ENCODE assay signal across 1 cellular context in genomic region chr22:20116951-20117645, GRCh38.
TF ChIP-seq lines count a peak whose summit lies in the region.

Gene TRMT2A (minus strand): TSS chr22:20117226. CDS start chr22:20116906, 320 bp downstream.

TF ChIP-seq in K562, 482 proteins besides CTCF, POLR2A, EP300 and RAD21 (continued from another document and continues in another):
- no peak for TF ChIP-seq ZBTB26 (CRISPR knock-in tag; IDR thresholded peaks at IDR 0.05)
- no peak; the same call in 1 of the 2 replicates for TF ChIP-seq GABPB2 (CRISPR knock-in tag; conservative IDR thresholded peaks at IDR 0.05)
- TF ChIP-seq CBX3 (IDR thresholded peaks at IDR 0.05; ENCODE audit: borderline replicate concordance in 1 of 2, low read length in 2 of 2), result peak in 1 of 2 experiments; percentile 94; a peak in 2 of 3 replicates
- no peak for TF ChIP-seq CBX1 (IDR thresholded peaks at IDR 0.05; ENCODE audit: low read depth)
- TF ChIP-seq FOXP1 (CRISPR knock-in tag; IDR thresholded peaks at IDR 0.05), result no peak
- no peak for TF ChIP-seq ZNF77 (CRISPR knock-in tag; IDR thresholded peaks at IDR 0.05)
- no peak for TF ChIP-seq MCM3 (IDR thresholded peaks at IDR 0.05)
- TF ChIP-seq BRF2 (IDR thresholded peaks at IDR 0.05; ENCODE audit: borderline replicate concordance, insufficient read depth, insufficient read length), result no peak
- TF ChIP-seq ZKSCAN8 (CRISPR knock-in tag; IDR thresholded peaks at IDR 0.05), result no peak
- TF ChIP-seq GMEB1 (CRISPR knock-in tag; IDR thresholded peaks at IDR 0.05), result peak; percentile 98
- no peak for TF ChIP-seq ZBED1 (IDR thresholded peaks at IDR 0.05)
- no peak for TF ChIP-seq EWSR1 (IDR thresholded peaks at IDR 0.05; ENCODE audit: borderline replicate concordance, low read depth, partially characterized antibody)
- no peak for TF ChIP-seq ZNF586 (CRISPR knock-in tag; conservative IDR thresholded peaks at IDR 0.05)
- TF ChIP-seq DNMT1 (IDR thresholded peaks at IDR 0.05), result no peak
- no peak for TF ChIP-seq MED1 (CRISPR knock-in tag; IDR thresholded peaks at IDR 0.05; ENCODE audit: borderline replicate concordance)
- peak; percentile 91 for TF ChIP-seq ARID3A (IDR thresholded peaks at IDR 0.05; ENCODE audit: borderline replicate concordance, low read depth, low read length)
- TF ChIP-seq THRA (IDR thresholded peaks at IDR 0.05), result no peak
- TF ChIP-seq MEIS2 (IDR thresholded peaks at IDR 0.05; ENCODE audit: partially characterized antibody), result no peak
- no peak for TF ChIP-seq TCF3 (CRISPR knock-in tag; IDR thresholded peaks at IDR 0.05)
- TF ChIP-seq ZFP30 (CRISPR knock-in tag; IDR thresholded peaks at IDR 0.05; ENCODE audit: borderline replicate concordance), result no peak
- no peak for TF ChIP-seq CBFA2T3 (IDR thresholded peaks at IDR 0.05)
- TF ChIP-seq ZNF282 (CRISPR knock-in tag; IDR thresholded peaks at IDR 0.05), result no peak
- peak; percentile 64; the same call in 1 of the 2 replicates for TF ChIP-seq ZNF239 (CRISPR knock-in tag; IDR thresholded peaks at IDR 0.05)
- TF ChIP-seq ZNF449 (CRISPR knock-in tag; IDR thresholded peaks at IDR 0.05), result no peak
- TF ChIP-seq DEAF1 (CRISPR knock-in tag; IDR thresholded peaks at IDR 0.05), result no peak; the same call in 1 of the 2 replicates
- TF ChIP-seq NCOR1 (IDR thresholded peaks at IDR 0.05), result no peak
- peak; percentile 74 for TF ChIP-seq CHD2 (IDR thresholded peaks at IDR 0.05; ENCODE audit: low read depth, low read length)
- peak; percentile 79; the same call in 1 of the 2 replicates for TF ChIP-seq HOXB6 (CRISPR knock-in tag; IDR thresholded peaks at IDR 0.05; ENCODE audit: borderline replicate concordance)
- TF ChIP-seq PTBP1 (IDR thresholded peaks at IDR 0.05; ENCODE audit: low read depth, low read length), result peak; percentile 81
- no peak for TF ChIP-seq MCM7 (IDR thresholded peaks at IDR 0.05)
- TF ChIP-seq KAT7 (CRISPR knock-in tag; IDR thresholded peaks at IDR 0.05; ENCODE audit: borderline replicate concordance), result no peak
- peak; percentile 98 for TF ChIP-seq ZNF764 (CRISPR knock-in tag; IDR thresholded peaks at IDR 0.05; ENCODE audit: low read depth)
- peak; percentile 99 for TF ChIP-seq HMGXB4 (CRISPR knock-in tag; IDR thresholded peaks at IDR 0.05)
- no peak for TF ChIP-seq TFAP4 (CRISPR knock-in tag; IDR thresholded peaks at IDR 0.05; ENCODE audit: borderline replicate concordance)
- TF ChIP-seq NELFE (IDR thresholded peaks at IDR 0.05; ENCODE audit: insufficient read depth, insufficient read length), result no peak
- TF ChIP-seq ZNF507 (tag; conservative IDR thresholded peaks at IDR 0.05), result no peak
- no peak; the same call in 1 of the 2 replicates for TF ChIP-seq SMARCC2 (IDR thresholded peaks at IDR 0.05; ENCODE audit: low read depth)
- no peak for TF ChIP-seq KLF10 (CRISPR knock-in tag; IDR thresholded peaks at IDR 0.05)
- peak; percentile 98 for TF ChIP-seq ZBTB9 (CRISPR knock-in tag; IDR thresholded peaks at IDR 0.05)
- TF ChIP-seq NFATC3 (IDR thresholded peaks at IDR 0.05), result no peak
- no peak for TF ChIP-seq CCAR2 (IDR thresholded peaks at IDR 0.05; ENCODE audit: low read depth, low read length)
- no peak for TF ChIP-seq BRCA1 (IDR thresholded peaks at IDR 0.05)
- no peak for TF ChIP-seq BRCA1 (CRISPR knock-in tag; IDR thresholded peaks at IDR 0.05)
- TF ChIP-seq SRSF7 (optimal IDR thresholded peaks at IDR 0.05; ENCODE audit: low read depth, low read length), result no peak
- no peak for TF ChIP-seq DLX4 (CRISPR knock-in tag; IDR thresholded peaks at IDR 0.05)
- no peak for TF ChIP-seq ZNF3 (CRISPR knock-in tag; IDR thresholded peaks at IDR 0.05)
- TF ChIP-seq POLR2H (tag; IDR thresholded peaks at IDR 0.05; ENCODE audit: low read depth), result no peak
- peak; percentile 15; the same call in 1 of the 2 replicates for TF ChIP-seq NR4A1 (CRISPR knock-in tag; IDR thresholded peaks at IDR 0.05)
- peak; percentile 97 for TF ChIP-seq NR4A1 (tag; IDR thresholded peaks at IDR 0.05)
- no peak for TF ChIP-seq MIER1 (IDR thresholded peaks at IDR 0.05; ENCODE audit: low read depth)
- TF ChIP-seq TSC22D4 (tag; IDR thresholded peaks at IDR 0.05), result no peak
- TF ChIP-seq DDX20 (tag; IDR thresholded peaks at IDR 0.05; ENCODE audit: low read depth), result no peak
- TF ChIP-seq TGIF2 (CRISPR knock-in tag; IDR thresholded peaks at IDR 0.05), result no peak
- TF ChIP-seq ZNF253 (CRISPR knock-in tag; conservative IDR thresholded peaks at IDR 0.05), result no peak
- TF ChIP-seq NR3C1 (CRISPR knock-in tag; IDR thresholded peaks at IDR 0.05), result no peak
- no peak for TF ChIP-seq ZBTB8A (IDR thresholded peaks at IDR 0.05; ENCODE audit: partially characterized antibody)
- no peak for TF ChIP-seq PHB2 (IDR thresholded peaks at IDR 0.05; ENCODE audit: low read depth)
- peak; percentile 87 for TF ChIP-seq TRIM28 (IDR thresholded peaks at IDR 0.05)
- TF ChIP-seq CEBPB (tag; IDR thresholded peaks at IDR 0.05), result no peak
- no peak for TF ChIP-seq PRPF4 (IDR thresholded peaks at IDR 0.05; ENCODE audit: insufficient read depth, low read depth, low read length, poor library complexity, severe bottlenecking)
- TF ChIP-seq HSF4 (CRISPR knock-in tag; IDR thresholded peaks at IDR 0.05; ENCODE audit: borderline replicate concordance), result peak; percentile 86
- no peak for TF ChIP-seq TCF15 (CRISPR knock-in tag; IDR thresholded peaks at IDR 0.05)
- TF ChIP-seq ZNF347 (CRISPR knock-in tag; IDR thresholded peaks at IDR 0.05; ENCODE audit: low read depth), result no peak
- TF ChIP-seq TAF7 (tag; IDR thresholded peaks at IDR 0.05), result peak; percentile 93; the same call in 1 of the 2 replicates
- no peak for TF ChIP-seq SAFB (IDR thresholded peaks at IDR 0.05; ENCODE audit: borderline replicate concordance, low read depth, low read length)
